In the genomic region with DNA sequence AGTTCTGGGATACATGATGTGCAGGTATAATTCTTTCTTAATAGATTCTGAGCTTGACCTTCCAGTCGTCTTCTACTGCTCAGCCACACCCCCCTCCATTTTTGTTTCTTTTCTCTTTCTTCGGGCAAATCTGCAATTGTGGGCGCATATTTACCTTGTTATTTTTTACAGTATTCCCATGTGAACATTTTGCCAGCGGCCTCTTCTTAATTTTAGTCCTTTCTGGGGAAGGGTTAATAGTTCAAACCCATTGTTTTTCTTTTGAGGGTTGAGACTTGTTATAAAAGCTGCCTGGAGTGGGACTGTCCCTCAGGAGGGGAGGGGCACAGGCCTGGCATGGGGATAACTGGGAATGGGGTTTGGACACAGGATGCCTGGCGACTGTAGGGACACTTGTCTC, we compare ENCODE assay signal across 1 cellular context.
TF ChIP-seq lines count a peak whose summit lies in the region.

No MANE protein-coding gene starts in this region.

TF ChIP-seq in WTC11, 78 proteins besides CTCF, POLR2A, EP300 and RAD21 (continued from another document):
- TF ChIP-seq PRDM15 (CRISPR knock-in tag; IDR thresholded peaks at IDR 0.05) = no peak
- no peak for TF ChIP-seq PRRX2 (CRISPR knock-in tag; IDR thresholded peaks at IDR 0.05)
- TF ChIP-seq ZNF232 (CRISPR knock-in tag; IDR thresholded peaks at IDR 0.05) = no peak
- TF ChIP-seq NFATC4 (CRISPR knock-in tag; IDR thresholded peaks at IDR 0.05) = no peak
